In the genomic region with DNA sequence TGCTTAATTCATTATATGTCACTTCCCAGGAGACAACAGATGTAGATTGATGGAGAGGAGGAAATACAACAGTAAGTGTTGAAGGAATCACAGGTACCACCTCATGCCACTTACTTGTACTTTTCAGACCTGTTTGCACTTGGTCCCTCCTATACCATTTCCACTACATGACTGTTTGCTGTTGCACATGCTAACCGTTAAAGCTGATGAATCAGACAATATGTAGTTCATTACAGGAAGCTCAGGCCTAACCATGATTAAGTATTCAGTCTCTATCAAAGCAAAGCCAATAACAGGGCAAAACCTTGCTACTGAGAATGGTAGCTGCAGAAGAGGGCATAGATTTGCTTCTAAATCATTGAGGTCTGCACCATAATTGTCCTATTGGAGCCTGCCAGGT, we compare ENCODE assay signal across 25 cellular contexts. TPM values are rescaled to one million over a fixed set of nuclear protein-coding genes. Genes with fewer than 3 reads are reported as not detected.
"Had no signal": no experiment of that assay in that cellular context is flagged by ENCODE, and none has a peak within 500 bp of the region (broad histone marks: within the 10 kb centered on the region; RNA-seq: fewer than 3 reads in every experiment).

No MANE protein-coding gene starts in this region.

- DNase-seq: activated CD4-positive, alpha-beta T cell treated with anti-CD3 and anti-CD28 coated beads, Interleukin-2, amount 10 ng/mL, durations not matched to agents 7 days and 5 days; activated CD8-positive, alpha-beta memory T cell treated with anti-CD3 and anti-CD28 coated beads, Interleukin-2, amount 10 ng/mL, durations not matched to agents 7 days and 5 days; activated CD8-positive, alpha-beta T cell treated with anti-CD3 and anti-CD28 coated beads for 36 hours; activated effector memory CD4-positive, alpha-beta T cell treated with anti-CD3 and anti-CD28 coated beads, Interleukin-2, amount 50 U/mL, for 16 hours; activated T-cell treated with anti-CD3 and anti-CD28 coated beads for 4 hours; anterior cingulate cortex; body of pancreas; caudate nucleus; effector CD4-positive, alpha-beta T cell; heart right ventricle; left ventricle myocardium superior; nephron progenitor cell; pancreas; psoas muscle; stimulated activated CD4-positive, alpha-beta T cell treated with anti-CD3 and anti-CD28 coated beads, Interleukin-4, amount 100 ng/mL, for 24 hours; stimulated activated naive CD4-positive, alpha-beta T cell treated with Interleukin-2 at 50 U/mL for 16 hours had no signal

- H3K9me3 ChIP-seq: body of pancreas, heart right ventricle, pancreas, psoas muscle, right atrium auricular region, thoracic aorta, vagina had no signal

- H3K27ac ChIP-seq: body of pancreas, heart right ventricle, pancreas, psoas muscle, right atrium auricular region, thoracic aorta, vagina, VCaP had no signal

- H3K36me3 ChIP-seq: heart right ventricle, pancreas, right atrium auricular region, thoracic aorta, vagina had no signal

- H3K4me1 ChIP-seq: body of pancreas, heart right ventricle, pancreas, psoas muscle, right atrium auricular region, vagina had no signal

- H3K4me3 ChIP-seq: body of pancreas, heart right ventricle, pancreas, psoas muscle, right atrium auricular region, thoracic aorta, vagina had no signal

- H3K27me3 ChIP-seq: body of pancreas, pancreas, right atrium auricular region, vagina had no signal

- ATAC-seq: activated CD4-positive, CD25-positive, alpha-beta regulatory T cell treated with anti-CD3 and anti-CD28 coated beads, Interleukin-2, amount 50 U/mL, for 24 hours; activated CD8-positive, alpha-beta memory T cell treated with anti-CD3 and anti-CD28 coated beads, Interleukin-2, amount 10 ng/mL, durations not matched to agents 7 days and 5 days; activated CD8-positive, alpha-beta T cell treated with anti-CD3 and anti-CD28 coated beads for 36 hours; body of pancreas; esophagus mucosa; heart right ventricle; left ventricle myocardium superior; pancreas; psoas muscle had no signal

RNA-seq across cellular contexts. Expression of gene GRP, which starts 30.2 kb away (rescaled TPM):
- total RNA-seq: activated CD4-positive, alpha-beta T cell treated with anti-CD3 and anti-CD28 coated beads, Interleukin-2, amount 10 ng/mL, durations not matched to agents 7 days and 5 days; activated CD8-positive, alpha-beta memory T cell treated with anti-CD3 and anti-CD28 coated beads, Interleukin-2, amount 10 ng/mL, durations not matched to agents 7 days and 5 days; activated CD8-positive, alpha-beta T cell treated with anti-CD3 and anti-CD28 coated beads for 36 hours; esophagus mucosa; heart right ventricle; kidney epithelial cell; left ventricle myocardium superior; myocyte; psoas muscle; right atrium auricular region; T-helper 2 cell treated with Interferon-gamma antibody and Interleukin-4, amounts not matched to agents 100 ng/mL and 5 ng/mL, for 36 hours; thoracic aorta; vagina had no signal
- polyA plus RNA-seq: heart right ventricle, psoas muscle had no signal
